Comparison of ENCODE assay signal across 22 cellular contexts in the genomic region with DNA sequence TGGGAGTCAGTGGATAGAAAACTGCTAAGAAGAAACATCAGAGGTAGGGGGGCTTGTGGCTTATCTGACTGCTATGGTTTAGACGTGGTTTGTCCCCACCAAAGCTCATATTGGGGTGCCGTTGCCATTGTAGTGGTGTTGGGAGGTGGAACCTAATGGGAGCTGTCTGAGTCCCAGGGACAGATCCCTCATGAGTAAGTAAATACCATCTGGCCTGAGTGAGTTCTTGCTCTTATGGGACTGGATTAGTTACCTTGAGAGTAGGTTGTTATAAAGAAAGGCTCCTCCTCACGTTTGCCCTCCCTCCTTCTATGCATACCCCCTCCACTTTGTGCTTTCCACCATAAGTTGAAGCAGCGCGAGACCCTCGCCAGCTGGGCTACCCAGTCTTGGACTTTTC. TPM values are rescaled to one million over a fixed set of nuclear protein-coding genes. Genes with fewer than 3 reads are reported as not detected.
DNase-seq lines count a peak whose midpoint lies in the region; ATAC-seq and TF ChIP-seq lines count a peak whose summit lies in the region.
"Had no signal": no experiment of that assay in that cellular context is flagged by ENCODE, and none has a peak within 500 bp of the region (broad histone marks: within the 10 kb centered on the region; RNA-seq: fewer than 3 reads in every experiment).

No MANE protein-coding gene starts in this region.

- H3K27ac ChIP-seq in GM23248 (peak overlapping the region; percentile 70), hepatocyte (peak overlapping the region; percentile 61), stomach (peak overlapping the region in 3 of 5 donors; percentile 27 to 82 (median 79))

- H3K36me3 Mint-ChIP-seq in activated T-cell treated with anti-CD3 and anti-CD28 coated beads, Interleukin-2, amount 50 U/mL, for 4 hours (ENCODE audit: insufficient read depth): no peaks in the 10 kb centered on the region
- H3K36me3 Mint-ChIP-seq: natural killer cell treated with Interleukin-12 subunit alpha and Interleukin-12 subunit beta and Interleukin-15 and Interleukin-18, amount 100 ng/mL, for 72 hours; stimulated activated effector memory CD8-positive, alpha-beta T cell treated with anti-CD3 and anti-CD28 coated beads, Interleukin-12 subunit alpha, Interleukin-12 subunit beta, amount 100 ng/mL, for 72 hours had no signal

- TF ChIP-seq CTCF in hepatocyte (IDR thresholded peaks at IDR 0.05; ENCODE audit: poor library complexity) (no peak), stomach (IDR thresholded peaks at IDR 0.05) (no peak)

- WGBS in GM23248 (ENCODE audit: low coverage in 1 of 2, low lambda C conversion rate in 2 of 2, missing lambda C conversion rate in 2 of 2), 2 experiments: 86 to 87% methylated on average over 6 of the region's 6 CpGs
- 83% methylated on average over 6 of the region's 6 CpGs for WGBS in hepatocyte (ENCODE audit: low lambda C conversion rate, missing lambda C conversion rate)
- 73 to 85% (median 81%) methylated on average over 6 of the region's 6 CpGs for WGBS in stomach, 5 donors

- H3K27me3 Mint-ChIP-seq in activated T-cell treated with anti-CD3 and anti-CD28 coated beads, Interleukin-2, amount 50 U/mL, for 4 hours (ENCODE audit: low read depth): peaks cover 5% of the 10 kb centered on the region

- no peaks in the 10 kb centered on the region for H3K9me3 ChIP-seq in GM23248 (ENCODE audit: low read depth)
- H3K9me3 ChIP-seq in hepatocyte (ENCODE audit: low read depth): no peaks in the 10 kb centered on the region
- no peaks in the 10 kb centered on the region for H3K9me3 ChIP-seq in stomach
- H3K9me3 ChIP-seq: heart right ventricle had no signal

- intact Hi-C loops in stomach (cut with DNase I; ENCODE audit: low total_unique reads): no loop called here

- H3K9me2 ChIP-seq in GM23248 (ENCODE audit: insufficient read depth) (no peaks in the 10 kb centered on the region), hepatocyte (replicated peaks; ENCODE audit: insufficient read depth) (no peaks in the 10 kb centered on the region)

- in situ Hi-C loops in GM23248 (cut with MboI): no loop called here

- H3K4me1 ChIP-seq in GM23248 (ENCODE audit: insufficient read depth): peaks cover 44% of the 10 kb centered on the region
- H3K4me1 ChIP-seq in hepatocyte (ENCODE audit: insufficient read depth): peaks cover 41% of the 10 kb centered on the region
- H3K4me1 ChIP-seq in stomach: peaks cover 36 to 90% (median 58%) of the 10 kb centered on the region in 4 donors

- H3K4me1 Mint-ChIP-seq in activated T-cell treated with anti-CD3 and anti-CD28 coated beads, Interleukin-2, amount 50 U/mL, for 4 hours (ENCODE audit: low read depth): no peaks in the 10 kb centered on the region
- H3K4me1 Mint-ChIP-seq: B cell; stimulated activated effector memory CD8-positive, alpha-beta T cell treated with anti-CD3 and anti-CD28 coated beads, Interleukin-12 subunit alpha, Interleukin-12 subunit beta, amount 100 ng/mL, for 72 hours had no signal

- peak overlapping the region; percentile 63 for H3K4me2 ChIP-seq in GM23248 (ENCODE audit: unreplicated experiment)
- no peak overlapping the region for H3K4me2 ChIP-seq in hepatocyte

- no peak for ATAC-seq in activated T-cell treated with anti-CD3 and anti-CD28 coated beads, Interleukin-2, amount 50 U/mL, for 4 hours
- ATAC-seq in HG02678 (IDR thresholded peaks at IDR 0.05; ENCODE audit: unreplicated experiment): no peak
- ATAC-seq: natural killer cell treated with Interleukin-12 subunit alpha and Interleukin-12 subunit beta and Interleukin-15 and Interleukin-18, amount 100 ng/mL, for 72 hours; stimulated activated effector memory CD8-positive, alpha-beta T cell treated with anti-CD3 and anti-CD28 coated beads, Interleukin-12 subunit alpha, Interleukin-12 subunit beta, amount 100 ng/mL, for 72 hours had no signal

- H3K79me2 ChIP-seq in GM23248 (ENCODE audit: insufficient read depth) (peaks cover 77% of the 10 kb centered on the region), hepatocyte (peaks cover 68% of the 10 kb centered on the region)

- TF ChIP-seq EP300 in stomach (IDR thresholded peaks at IDR 0.05): no peak

- H3K27me3 ChIP-seq in GM23248 (replicated peaks; ENCODE audit: insufficient read depth) (no peaks in the 10 kb centered on the region), hepatocyte (no peaks in the 10 kb centered on the region), stomach (no peaks in the 10 kb centered on the region)
- H3K27me3 ChIP-seq: heart right ventricle had no signal

- H3K4me3 ChIP-seq in GM23248 (no peak overlapping the region), hepatocyte (no peak overlapping the region), stomach (no peak overlapping the region)
- H3K4me3 ChIP-seq: heart right ventricle had no signal

- H3K4me3 Mint-ChIP-seq in activated T-cell treated with anti-CD3 and anti-CD28 coated beads, Interleukin-2, amount 50 U/mL, for 4 hours: no peak overlapping the region
- H3K4me3 Mint-ChIP-seq: B cell; natural killer cell treated with Interleukin-12 subunit alpha and Interleukin-12 subunit beta and Interleukin-15 and Interleukin-18, amount 100 ng/mL, for 72 hours; stimulated activated effector memory CD8-positive, alpha-beta T cell treated with anti-CD3 and anti-CD28 coated beads, Interleukin-12 subunit alpha, Interleukin-12 subunit beta, amount 100 ng/mL, for 72 hours; T-helper 2 cell treated with Interferon-gamma antibody and Interleukin-4, amounts not matched to agents 5 μg/mL and 100 μg/mL, for 36 hours had no signal

- H3K9ac ChIP-seq in GM23248: no peak overlapping the region

- no peaks in the 10 kb centered on the region for H3K9me3 Mint-ChIP-seq in activated T-cell treated with anti-CD3 and anti-CD28 coated beads, Interleukin-2, amount 50 U/mL, for 4 hours
- H3K9me3 Mint-ChIP-seq: activated T-helper 2 cell treated with anti-CD3 and anti-CD28 coated beads, Interferon-gamma antibody, Interleukin-2, Interleukin-4, amounts not matched to agents 10 μg/mL and 5 μg/mL and 100 μg/mL, durations not matched to agents 14 hours and 24 hours and 36 hours; natural killer cell treated with Interleukin-12 subunit alpha and Interleukin-12 subunit beta and Interleukin-15 and Interleukin-18, amount 100 ng/mL, for 72 hours; stimulated activated effector memory CD8-positive, alpha-beta T cell treated with anti-CD3 and anti-CD28 coated beads, Interleukin-12 subunit alpha, Interleukin-12 subunit beta, amount 100 ng/mL, for 72 hours; T-helper 2 cell treated with Interferon-gamma antibody and Interleukin-4, amounts not matched to agents 5 μg/mL and 100 μg/mL, for 36 hours had no signal

- H2AFZ ChIP-seq in GM23248: no peak overlapping the region
- no peak overlapping the region for H2AFZ ChIP-seq in hepatocyte

- H3F3A ChIP-seq in GM23248 (ENCODE audit: insufficient read depth): peaks cover 34% of the 10 kb centered on the region

- H4K20me1 ChIP-seq in GM23248 (ENCODE audit: insufficient read depth): no peaks in the 10 kb centered on the region
- no peaks in the 10 kb centered on the region for H4K20me1 ChIP-seq in hepatocyte (ENCODE audit: insufficient read depth, poor library complexity, severe bottlenecking)

- no peak for TF ChIP-seq POLR2A in stomach (IDR thresholded peaks at IDR 0.05)

- H3K36me3 ChIP-seq in GM23248 (ENCODE audit: low read depth) (no peaks in the 10 kb centered on the region), hepatocyte (replicated peaks; ENCODE audit: insufficient read depth, low read depth) (no peaks in the 10 kb centered on the region), stomach (no peaks in the 10 kb centered on the region)
- H3K36me3 ChIP-seq: heart right ventricle had no signal

- peak; percentile 33 for DNase-seq in GM23248
- peak; percentile 53 for DNase-seq in SW480 (ENCODE audit: low spot score)
- DNase-seq in hepatocyte (ENCODE audit: low spot score): no peak
- no peak for DNase-seq in stomach
- DNase-seq in activated T-cell treated with anti-CD3 and anti-CD28 coated beads, Interleukin-2, amount 50 U/mL, for 4 hours: no peak
- no peak for DNase-seq in pons (ENCODE audit: low spot score)
- DNase-seq: activated CD4-positive, CD25-positive, alpha-beta regulatory T cell treated with anti-CD3 and anti-CD28 coated beads, Interleukin-2, amount 50 U/mL, for 72 hours; central memory CD4-positive, alpha-beta T cell; COR-L47; effector CD8-positive, alpha-beta T cell; heart right ventricle; islet precursor cell; KBM-7; NCI-H1930; NCI-H446; SHP77 had no signal

RNA-seq across cellular contexts. Expression of a gene that starts 53.4 kb away (rescaled TPM):
- 6.6 and 12.4 TPM in 2 replicates for total RNA-seq in GM23248 (2014; rRNA removed; shearing (Covaris generic))
- 2.8 and 2.9 TPM in 2 replicates for polyA plus RNA-seq in GM23248 (2016; fragmentation: Nextera tagmentation; extraction: Ambion mirVana)
- total RNA-seq in hepatocyte: 47.0 and 47.4 TPM in 2 replicates
- polyA plus RNA-seq in hepatocyte: 39.3 and 39.7 TPM in 2 replicates
- total RNA-seq in stomach: 100 to 1,000 TPM in 2 of 5 donors, 10 to 100 TPM in 3; 59.8 to 191 (median 86.8) TPM
- polyA plus RNA-seq in stomach: 100 to 1,000 TPM in 1 of 3 donors, 10 to 100 TPM in 2; 24.1 to 202 (median 43.7) TPM
- 10 to 100 TPM; 15.0 to 16.8 (median 16.6) TPM for total RNA-seq in activated T-cell treated with anti-CD3 and anti-CD28 coated beads, Interleukin-2, amount 50 U/mL, for 4 hours

Comparison
In these comparisons a context has a peak if more than half of its experiments do, and no peak if none do; other contexts are left out.
1. DNase-seq: peak in GM23248 (single experiment) and SW480 (single experiment); none in hepatocyte (single experiment), stomach (single experiment), activated T-cell treated with anti-CD3 and anti-CD28 coated beads, Interleukin-2, amount 50 U/mL, for 4 hours (single experiment) and pons (single experiment).
2. Peak in every context shown above with its lines, with median percentiles within 50 percentile points of each other: H3K27ac ChIP-seq.